12 cellular contexts compared by ENCODE assay signal in genomic region chr17:64009571-64010402, GRCh38. TPM values are rescaled to one million over a fixed set of nuclear protein-coding genes. Genes with fewer than 3 reads are reported as not detected.
DNase-seq lines count a peak whose midpoint lies in the region; ATAC-seq and TF ChIP-seq lines count a peak whose summit lies in the region.
"Had no signal": no experiment of that assay in that cellular context is flagged by ENCODE, and none has a peak within 500 bp of the region (broad histone marks: within the 10 kb centered on the region; RNA-seq: fewer than 3 reads in every experiment).

No MANE protein-coding gene starts in this region.

- H3K9me3 Mint-ChIP-seq in CD14-positive monocyte (peaks cover 0 to 4% (median 0%) of the 10 kb centered on the region in 7 donors), HFFc6 (no peaks in the 10 kb centered on the region), naive B cell (no peaks in the 10 kb centered on the region)

- peak overlapping the region; percentile 92 to 98 (median 95) for H3K27ac Mint-ChIP-seq in CD14-positive monocyte
- peak overlapping the region; percentile 61 for H3K27ac Mint-ChIP-seq in HFFc6
- H3K27ac Mint-ChIP-seq in naive B cell: peak overlapping the region in 3 of 6 donors; percentile 30 to 82 (median 42)

- H3K4me1 Mint-ChIP-seq in CD14-positive monocyte: peaks cover 56% of the 10 kb centered on the region
- H3K4me1 Mint-ChIP-seq in HFFc6 (ENCODE audit: low read depth): peaks cover 48% of the 10 kb centered on the region
- peaks cover 56 to 92% (median 82%) of the 10 kb centered on the region in 3 donors for H3K4me1 Mint-ChIP-seq in naive B cell

- H3K4me3 Mint-ChIP-seq in CD14-positive monocyte (peak overlapping the region in 1 of 2 donors; percentile 67), HFFc6 (no peak overlapping the region), naive B cell (peak overlapping the region in 6 of 8 donors; percentile 2 to 61 (median 16))

- intact Hi-C loops in CD14-positive monocyte (cut with micrococcal nuclease): loop anchor here in 1 of 2 donors (1.0 kb wide), 1 partner anchor 8 kb away; no protein-coding TSS in a partner anchor

- peak; percentile 64 for DNase-seq in CD14-positive monocyte (ENCODE audit: low spot score)
- peak; percentile 41 for DNase-seq in HFFc6
- DNase-seq in astrocyte of the hippocampus (ENCODE audit: low read depth, low spot score): peak; percentile 21
- DNase-seq in naive B cell: no peak
- DNase-seq in T-helper 1 cell: no peak
- no peak for DNase-seq in NCI-H2171 treated with DMSO at 0.1 percent for 48 hours (lab: John Stamatoyannopoulos, UW)
- DNase-seq: activated CD4-positive, alpha-beta T cell treated with anti-CD3 and anti-CD28 coated beads for 48 hours; NCI-H1436 treated with DMSO at 0.1 percent for 48 hours; small intestine had no signal

- TF ChIP-seq CTCF in CD14-positive monocyte (IDR thresholded peaks at IDR 0.05) (no peak), HFFc6 (IDR thresholded peaks at IDR 0.05) (no peak)

- H3K36me3 Mint-ChIP-seq in CD14-positive monocyte (peaks cover 30 to 42% of the 10 kb centered on the region in 2 donors), HFFc6 (ENCODE audit: low read depth) (no peaks in the 10 kb centered on the region; the same call in 1 of the 2 replicates), naive B cell (peaks cover 0 to 6% of the 10 kb centered on the region in 2 donors)
- H3K36me3 Mint-ChIP-seq: brain had no signal

- H3K27me3 Mint-ChIP-seq in CD14-positive monocyte (ENCODE audit: low read depth in 3 of 3) (peaks cover 0 to 2% (median 0%) of the 10 kb centered on the region in 3 donors), HFFc6 (ENCODE audit: insufficient read depth) (peaks cover 5% of the 10 kb centered on the region), naive B cell (no peaks in the 10 kb centered on the region)

- no peak for ATAC-seq in naive B cell (ENCODE audit: low read depth in 2 of 2)
- no peak for ATAC-seq in GM18868 (IDR thresholded peaks at IDR 0.05; ENCODE audit: unreplicated experiment)
- ATAC-seq in HG03045 (IDR thresholded peaks at IDR 0.05; ENCODE audit: unreplicated experiment): no peak

RNA-seq across cellular contexts. Expression of gene ICAM2, which starts 10.6 kb away (rescaled TPM):
- polyA plus RNA-seq in CD14-positive monocyte (100 to 1,000 TPM; 174 to 186 TPM), naive B cell (ENCODE audit: low read depth in 6 of 6) (100 to 1,000 TPM; 214 to 346 (median 290) TPM)
- total RNA-seq in HFFc6 (2021; fragmentation: NEBNext Ultra II Directional; extraction: Animal tissue kit (Norgen Biotek cat#: 25700)): 1 to 10 TPM in 4 of 6 experiments, under 1 TPM in 2; 0.91 to 2.5 (median 1.3) TPM

RNA-seq across cellular contexts. Expression of gene PRR29, which starts 11.6 kb away (rescaled TPM):
- polyA plus RNA-seq in CD14-positive monocyte: 1 to 10 TPM; 1.4 to 2.1 TPM
- under 1 TPM in 3 of 6 experiments, not detected in 3; 0.17 to 0.27 (median 0.19) TPM for total RNA-seq in HFFc6 (2021; fragmentation: NEBNext Ultra II Directional; extraction: Animal tissue kit (Norgen Biotek cat#: 25700))
- 1 to 10 TPM; 3.5 to 6.8 (median 5.8) TPM for polyA plus RNA-seq in naive B cell (ENCODE audit: low read depth in 6 of 6)

RNA-seq across cellular contexts. Expression of gene SCN4A, which starts 37.1 kb away (rescaled TPM):
- polyA plus RNA-seq in CD14-positive monocyte (not detected), naive B cell (ENCODE audit: low read depth in 6 of 6) (1 to 10 TPM in 3 of 6 donors, under 1 TPM in 2, not detected in 1; 0.89 to 1.4 (median 1.1) TPM)
- total RNA-seq in HFFc6 (2021; fragmentation: NEBNext Ultra II Directional; extraction: Animal tissue kit (Norgen Biotek cat#: 25700)): not detected

Comparison
In these comparisons a context has a peak if more than half of its experiments do, and no peak if none do; other contexts are left out.
1. DNase-seq: peak in CD14-positive monocyte (single experiment), HFFc6 (single experiment) and astrocyte of the hippocampus (single experiment); none in naive B cell (single experiment), T-helper 1 cell (0 of 5) and NCI-H2171 treated with DMSO at 0.1 percent for 48 hours (single experiment).